Comparison of ENCODE assay signal across 1 cellular context in the genomic region with DNA sequence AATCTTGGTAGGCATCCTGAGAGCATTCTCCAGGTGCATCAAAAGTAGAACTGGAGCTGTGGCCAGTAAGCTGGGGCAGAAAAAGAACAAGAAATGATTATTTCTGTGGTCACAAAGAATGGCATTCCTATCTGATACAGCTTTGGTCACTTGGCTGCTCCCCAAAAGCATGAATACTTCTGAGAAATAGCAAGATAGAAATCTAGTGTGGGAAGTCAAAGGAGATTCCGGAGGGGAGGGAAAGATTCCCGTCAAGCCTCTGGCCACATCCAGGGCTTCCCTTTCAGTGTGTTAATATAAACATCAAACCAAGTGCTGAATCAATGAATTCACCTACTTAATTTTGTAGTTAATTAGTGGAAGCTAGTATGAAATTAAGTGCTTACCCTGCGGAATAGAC.
A peak's percentile ranks its signal among the peaks of the same experiment; 100 is the strongest.
TF ChIP-seq lines count a peak whose summit lies in the region.

No MANE protein-coding gene starts in this region.

TF ChIP-seq in SK-N-SH, 30 proteins besides CTCF, POLR2A, EP300 and RAD21 (continued from another document):
- TF ChIP-seq RXRA (IDR thresholded peaks at IDR 0.05; ENCODE audit: borderline replicate concordance, low read depth) (no peak; the same call in 1 of the 2 replicates), MEF2A (IDR thresholded peaks at IDR 0.05; ENCODE audit: borderline replicate concordance, low read depth) (no peak), NFIC (IDR thresholded peaks at IDR 0.05; ENCODE audit: borderline replicate concordance) (peak; percentile 98), TAF1 (IDR thresholded peaks at IDR 0.05; ENCODE audit: borderline replicate concordance, low read depth, low read length) (no peak), RCOR1 (IDR thresholded peaks at IDR 0.05; ENCODE audit: low read length) (no peak), JUND (IDR thresholded peaks at IDR 0.05) (peak; percentile 79), EZH2phosphoT487 (IDR thresholded peaks at IDR 0.05; ENCODE audit: borderline replicate concordance, low read depth) (no peak), RFX5 (IDR thresholded peaks at IDR 0.05; ENCODE audit: low read length) (no peak), TEAD4 (IDR thresholded peaks at IDR 0.05; ENCODE audit: borderline replicate concordance, insufficient read depth) (peak; percentile 89), GATA2 (CRISPR knock-in tag; IDR thresholded peaks at IDR 0.05) (no peak), FOXJ3 (CRISPR knock-in tag; IDR thresholded peaks at IDR 0.05) (no peak), FOXM1 (IDR thresholded peaks at IDR 0.05; ENCODE audit: low read depth) (peak; percentile 56; the same call in 1 of the 2 replicates), TCF12 (IDR thresholded peaks at IDR 0.05) (peak; percentile 89)
- TF ChIP-seq, protein P1, sequence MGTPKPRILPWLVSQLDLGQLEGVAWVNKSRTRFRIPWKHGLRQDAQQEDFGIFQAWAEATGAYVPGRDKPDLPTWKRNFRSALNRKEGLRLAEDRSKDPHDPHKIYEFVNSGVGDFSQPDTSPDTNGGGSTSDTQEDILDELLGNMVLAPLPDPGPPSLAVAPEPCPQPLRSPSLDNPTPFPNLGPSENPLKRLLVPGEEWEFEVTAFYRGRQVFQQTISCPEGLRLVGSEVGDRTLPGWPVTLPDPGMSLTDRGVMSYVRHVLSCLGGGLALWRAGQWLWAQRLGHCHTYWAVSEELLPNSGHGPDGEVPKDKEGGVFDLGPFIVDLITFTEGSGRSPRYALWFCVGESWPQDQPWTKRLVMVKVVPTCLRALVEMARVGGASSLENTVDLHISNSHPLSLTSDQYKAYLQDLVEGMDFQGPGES (IDR thresholded peaks at IDR 0.05; ENCODE audit: low read depth, low read length), result no peak
- TF ChIP-seq, protein P2, sequence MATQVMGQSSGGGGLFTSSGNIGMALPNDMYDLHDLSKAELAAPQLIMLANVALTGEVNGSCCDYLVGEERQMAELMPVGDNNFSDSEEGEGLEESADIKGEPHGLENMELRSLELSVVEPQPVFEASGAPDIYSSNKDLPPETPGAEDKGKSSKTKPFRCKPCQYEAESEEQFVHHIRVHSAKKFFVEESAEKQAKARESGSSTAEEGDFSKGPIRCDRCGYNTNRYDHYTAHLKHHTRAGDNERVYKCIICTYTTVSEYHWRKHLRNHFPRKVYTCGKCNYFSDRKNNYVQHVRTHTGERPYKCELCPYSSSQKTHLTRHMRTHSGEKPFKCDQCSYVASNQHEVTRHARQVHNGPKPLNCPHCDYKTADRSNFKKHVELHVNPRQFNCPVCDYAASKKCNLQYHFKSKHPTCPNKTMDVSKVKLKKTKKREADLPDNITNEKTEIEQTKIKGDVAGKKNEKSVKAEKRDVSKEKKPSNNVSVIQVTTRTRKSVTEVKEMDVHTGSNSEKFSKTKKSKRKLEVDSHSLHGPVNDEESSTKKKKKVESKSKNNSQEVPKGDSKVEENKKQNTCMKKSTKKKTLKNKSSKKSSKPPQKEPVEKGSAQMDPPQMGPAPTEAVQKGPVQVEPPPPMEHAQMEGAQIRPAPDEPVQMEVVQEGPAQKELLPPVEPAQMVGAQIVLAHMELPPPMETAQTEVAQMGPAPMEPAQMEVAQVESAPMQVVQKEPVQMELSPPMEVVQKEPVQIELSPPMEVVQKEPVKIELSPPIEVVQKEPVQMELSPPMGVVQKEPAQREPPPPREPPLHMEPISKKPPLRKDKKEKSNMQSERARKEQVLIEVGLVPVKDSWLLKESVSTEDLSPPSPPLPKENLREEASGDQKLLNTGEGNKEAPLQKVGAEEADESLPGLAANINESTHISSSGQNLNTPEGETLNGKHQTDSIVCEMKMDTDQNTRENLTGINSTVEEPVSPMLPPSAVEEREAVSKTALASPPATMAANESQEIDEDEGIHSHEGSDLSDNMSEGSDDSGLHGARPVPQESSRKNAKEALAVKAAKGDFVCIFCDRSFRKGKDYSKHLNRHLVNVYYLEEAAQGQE (IDR thresholded peaks at IDR 0.05; ENCODE audit: low read depth, low read length), result no peak
- TF ChIP-seq, protein P3, sequence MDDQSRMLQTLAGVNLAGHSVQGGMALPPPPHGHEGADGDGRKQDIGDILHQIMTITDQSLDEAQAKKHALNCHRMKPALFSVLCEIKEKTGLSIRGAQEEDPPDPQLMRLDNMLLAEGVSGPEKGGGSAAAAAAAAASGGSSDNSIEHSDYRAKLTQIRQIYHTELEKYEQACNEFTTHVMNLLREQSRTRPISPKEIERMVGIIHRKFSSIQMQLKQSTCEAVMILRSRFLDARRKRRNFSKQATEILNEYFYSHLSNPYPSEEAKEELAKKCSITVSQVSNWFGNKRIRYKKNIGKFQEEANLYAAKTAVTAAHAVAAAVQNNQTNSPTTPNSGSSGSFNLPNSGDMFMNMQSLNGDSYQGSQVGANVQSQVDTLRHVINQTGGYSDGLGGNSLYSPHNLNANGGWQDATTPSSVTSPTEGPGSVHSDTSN (IDR thresholded peaks at IDR 0.05), result peak; percentile 82
